Comparison of ENCODE assay signal across 16 cellular contexts in the genomic region with DNA sequence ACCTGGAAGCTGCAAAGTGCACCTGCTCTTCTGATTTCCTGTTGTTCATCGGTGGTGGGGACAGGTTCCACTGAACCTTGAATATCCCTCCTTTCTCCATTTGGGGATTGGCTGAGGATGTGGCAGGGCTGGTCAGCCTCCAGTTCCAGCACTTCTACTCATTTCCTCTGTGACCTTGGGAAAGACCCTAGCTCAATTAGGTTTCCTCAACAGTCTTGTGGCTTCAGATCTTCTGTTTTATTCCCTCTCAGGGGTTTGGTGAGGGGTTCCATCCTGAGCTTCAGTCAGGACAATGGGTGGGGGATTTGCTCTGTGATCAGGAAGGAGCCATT.
"Had no signal": no experiment of that assay in that cellular context is flagged by ENCODE, and none has a peak within 500 bp of the region (broad histone marks: within the 10 kb centered on the region; RNA-seq: fewer than 3 reads in every experiment).

No MANE protein-coding gene starts in this region.

- H3K4me1 ChIP-seq: ascending aorta, body of pancreas had no signal

- H3K27ac ChIP-seq: ascending aorta, body of pancreas had no signal

- H3K27me3 ChIP-seq: ascending aorta, body of pancreas had no signal

- H3K36me3 Mint-ChIP-seq: activated CD4-positive, alpha-beta memory T cell treated with anti-CD3 and anti-CD28 coated beads for 36 hours; activated naive CD8-positive, alpha-beta T cell treated with anti-CD3 and anti-CD28 coated beads, Interleukin-2, amount 10 ng/mL, durations not matched to agents 7 days and 5 days had no signal

- DNase-seq: activated CD4-positive, CD25-positive, alpha-beta regulatory T cell; activated CD8-positive, alpha-beta memory T cell treated with anti-CD3 and anti-CD28 coated beads for 24 hours; activated effector memory CD4-positive, alpha-beta T cell treated with anti-CD3 and anti-CD28 coated beads, Interleukin-2, amount 50 U/mL, for 16 hours; activated naive CD8-positive, alpha-beta T cell treated with anti-CD3 and anti-CD28 coated beads, Interleukin-2, amount 10 ng/mL, durations not matched to agents 7 days and 5 days; body of pancreas; NCI-H1930; NCI-H2171; NCI-H226; NK-92 treated with Interleukin-12 subunit alpha and Interleukin-12 subunit beta, amount 100 ng/mL, for 24 hours; PC-3; T1000 had no signal

- H3K9me3 Mint-ChIP-seq: activated CD4-positive, alpha-beta memory T cell treated with anti-CD3 and anti-CD28 coated beads for 36 hours; activated CD4-positive, alpha-beta T cell treated with anti-CD3 and anti-CD28 coated beads, Interleukin-2, amount 10 ng/mL, durations not matched to agents 7 days and 5 days had no signal

- ATAC-seq: body of pancreas, PC-3 had no signal

- H3K9me3 ChIP-seq: ascending aorta, body of pancreas had no signal

- H3K4me3 ChIP-seq: ascending aorta, body of pancreas had no signal

- H3K27me3 Mint-ChIP-seq: activated CD4-positive, alpha-beta memory T cell treated with anti-CD3 and anti-CD28 coated beads for 36 hours; activated CD4-positive, alpha-beta T cell treated with anti-CD3 and anti-CD28 coated beads, Interleukin-2, amount 10 ng/mL, durations not matched to agents 7 days and 5 days; activated naive CD8-positive, alpha-beta T cell treated with anti-CD3 and anti-CD28 coated beads, Interleukin-2, amount 10 ng/mL, durations not matched to agents 7 days and 5 days had no signal

- H3K4me3 Mint-ChIP-seq: activated CD4-positive, alpha-beta memory T cell treated with anti-CD3 and anti-CD28 coated beads for 36 hours; activated CD4-positive, alpha-beta T cell treated with anti-CD3 and anti-CD28 coated beads, Interleukin-2, amount 10 ng/mL, durations not matched to agents 7 days and 5 days; activated naive CD4-positive, alpha-beta T cell treated with anti-CD3 and anti-CD28 coated beads for 36 hours; activated naive CD8-positive, alpha-beta T cell treated with anti-CD3 and anti-CD28 coated beads, Interleukin-2, amount 10 ng/mL, durations not matched to agents 7 days and 5 days; activated T-cell treated with anti-CD3 and anti-CD28 coated beads, Interleukin-2, amount 50 U/mL, for 4 hours had no signal

- H3K36me3 ChIP-seq: ascending aorta had no signal

- H3K27ac Mint-ChIP-seq: activated CD4-positive, alpha-beta memory T cell treated with anti-CD3 and anti-CD28 coated beads for 36 hours; activated CD4-positive, alpha-beta T cell treated with anti-CD3 and anti-CD28 coated beads, Interleukin-2, amount 10 ng/mL, durations not matched to agents 7 days and 5 days; activated naive CD4-positive, alpha-beta T cell treated with anti-CD3 and anti-CD28 coated beads for 36 hours; activated naive CD8-positive, alpha-beta T cell treated with anti-CD3 and anti-CD28 coated beads, Interleukin-2, amount 10 ng/mL, durations not matched to agents 7 days and 5 days had no signal
